Comparison of ENCODE assay signal across 20 cellular contexts in the genomic region with DNA sequence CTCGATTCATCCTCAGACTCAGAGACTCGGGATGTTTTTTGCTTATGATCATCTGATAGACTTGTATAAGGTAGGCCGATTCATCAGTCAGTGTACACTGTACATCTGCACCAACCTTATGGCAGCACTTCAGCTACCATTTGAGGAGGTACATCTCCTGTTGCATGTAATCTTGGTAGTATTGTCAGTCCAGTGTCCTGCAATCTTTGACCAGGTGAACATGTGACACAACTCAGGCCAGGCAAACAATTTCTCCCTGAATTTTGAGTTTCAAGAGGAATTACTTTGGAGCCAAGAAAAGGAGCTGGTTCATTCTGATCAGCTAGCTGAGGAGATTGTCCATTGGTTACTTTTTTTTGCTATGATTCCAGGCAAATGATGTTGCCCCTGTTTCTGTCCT.
"Had no signal": no experiment of that assay in that cellular context is flagged by ENCODE, and none has a peak within 500 bp of the region (broad histone marks: within the 10 kb centered on the region; RNA-seq: fewer than 3 reads in every experiment).

No MANE protein-coding gene starts in this region.

- ATAC-seq: activated CD8-positive, alpha-beta T cell treated with anti-CD3 and anti-CD28 coated beads, Interleukin-2, amount 10 ng/mL, durations not matched to agents 7 days and 5 days; T-helper 17 cell; WTC11 had no signal

- FAIRE-seq: bronchial epithelial cell had no signal

- DNase-seq: activated CD4-positive, alpha-beta T cell treated with anti-CD3 and anti-CD28 coated beads for 48 hours; activated CD4-positive, alpha-beta T cell treated with anti-CD3 and anti-CD28 coated beads, Interleukin-2, amount 50 U/mL, for 4 hours; activated CD4-positive, CD25-positive, alpha-beta regulatory T cell treated with anti-CD3 and anti-CD28 coated beads, Interleukin-2, amount 50 U/mL, for 72 hours; activated CD8-positive, alpha-beta memory T cell treated with anti-CD3 and anti-CD28 coated beads, Interleukin-2, amount 50 U/mL, for 48 hours; activated CD8-positive, alpha-beta T cell treated with anti-CD3 and anti-CD28 coated beads, Interleukin-2, amount 10 ng/mL, durations not matched to agents 7 days and 5 days; activated naive CD4-positive, alpha-beta T cell; activated T-cell treated with anti-CD3 and anti-CD28 coated beads, Interleukin-2, amount 50 U/mL, for 1 hour; aorta; central memory CD4-positive, alpha-beta T cell; NCI-H1105 treated with DMSO at 0.1 percent for 48 hours; NCI-H146; NCI-H187 treated with DMSO at 0.1 percent for 48 hours; NCI-H2081 treated with DMSO at 0.1 percent for 48 hours; NCI-H446 treated with DMSO at 0.1 percent for 48 hours; NCI-H82; SIG-M5; T-helper 17 cell; T-helper 9 cell had no signal
